25 cellular contexts compared by ENCODE assay signal in the genomic region with DNA sequence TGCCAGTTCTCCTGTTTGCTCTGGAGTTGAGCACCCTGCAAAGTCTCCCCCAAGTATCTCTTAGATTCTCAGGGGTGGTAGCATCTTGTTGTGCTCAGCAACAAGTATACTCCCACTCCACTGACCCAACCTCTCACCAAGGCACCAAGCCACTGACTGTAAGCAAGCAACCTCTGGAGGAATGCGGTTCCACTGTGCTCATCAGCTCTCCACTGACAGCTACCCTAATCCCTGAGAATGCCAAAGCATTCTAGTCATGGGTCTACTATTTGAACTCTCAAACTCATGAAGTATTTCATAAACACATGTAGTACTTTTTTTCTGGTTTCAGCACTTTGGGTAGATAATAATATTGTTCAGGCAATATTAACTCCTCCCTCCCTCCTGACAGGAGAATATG.
DNase-seq lines count a peak whose midpoint lies in the region; TF ChIP-seq lines count a peak whose summit lies in the region.
"Had no signal": no experiment of that assay in that cellular context is flagged by ENCODE, and none has a peak within 500 bp of the region (broad histone marks: within the 10 kb centered on the region; RNA-seq: fewer than 3 reads in every experiment).

No MANE protein-coding gene starts in this region.

- DNase-seq in EH (ENCODE audit: low read depth) (peak; percentile 53), NCI-H226 (peak; percentile 87), fibroblast of pulmonary artery (ENCODE audit: low read depth) (peak; percentile 5), skeletal muscle cell (ENCODE audit: low read depth) (peak; percentile 47), 8988T (no peak), T1000 (lab: John Stamatoyannopoulos, UW) (no peak)
- no peak for DNase-seq in stimulated activated CD4-positive, alpha-beta T cell treated with anti-CD3 and anti-CD28 coated beads, Interleukin-4, amount 100 ng/mL, for 1 hour
- DNase-seq: activated CD4-positive, alpha-beta T cell treated with anti-CD3 and anti-CD28 coated beads for 1 hour; activated naive CD4-positive, alpha-beta T cell; activated T-cell treated with anti-CD3 and anti-CD28 coated beads, Interleukin-2, amount 50 U/mL, for 24 hours; AML-193; aorta; DMS79; erythroblast; NCI-H1092 treated with DMSO at 0.1 percent for 48 hours; NCI-H2029; NCI-H345; NCI-H82; nephron progenitor cell; PC-3; Right ventricle myocardium superior; sigmoid colon; T-cell; upper lobe of right lung had no signal

- TF ChIP-seq CTCF in fibroblast of pulmonary artery (IDR thresholded peaks at IDR 0.05; ENCODE audit: low read length, missing control alignments), result no peak

- H3K4me3 ChIP-seq in fibroblast of pulmonary artery (replicated peaks; ENCODE audit: low read depth, low read length) (no peak overlapping the region), skeletal muscle cell (ENCODE audit: low read depth, low read length) (no peak overlapping the region)
- H3K4me3 ChIP-seq: GM23338, sigmoid colon, upper lobe of right lung had no signal

Comparison
In these comparisons a context has a peak if more than half of its experiments do, and no peak if none do; other contexts are left out.
1. DNase-seq: peak in EH (single experiment), NCI-H226 (single experiment), fibroblast of pulmonary artery (single experiment) and skeletal muscle cell (single experiment); none in 8988T (single experiment), T1000 (single experiment) and stimulated activated CD4-positive, alpha-beta T cell treated with anti-CD3 and anti-CD28 coated beads, Interleukin-4, amount 100 ng/mL, for 1 hour (single experiment).